Comparison of ENCODE assay signal across 1 cellular context in genomic region chr6:31829633-31830492, GRCh38.
TF ChIP-seq lines count a peak whose summit lies in the region.

No MANE protein-coding gene starts in this region.

TF ChIP-seq in HCT116, 20 proteins besides CTCF, POLR2A, EP300 and RAD21 (continued from another document):
- no peak for TF ChIP-seq REST (IDR thresholded peaks at IDR 0.05; ENCODE audit: low read depth)
- TF ChIP-seq EZH2 (IDR thresholded peaks at IDR 0.05) = no peak
- TF ChIP-seq CBX3 (IDR thresholded peaks at IDR 0.05; ENCODE audit: low read depth) = no peak
- TF ChIP-seq ATF3 (IDR thresholded peaks at IDR 0.05) = no peak
TF ChIP-seq in HCT116: peak in this region for 0.
